19 cellular contexts compared by ENCODE assay signal in genomic region chr12:111057726-111058125, GRCh38. TPM values are rescaled to one million over a fixed set of nuclear protein-coding genes. Genes with fewer than 3 reads are reported as not detected.
DNase-seq lines count a peak whose midpoint lies in the region; ATAC-seq and TF ChIP-seq lines count a peak whose summit lies in the region.
"Had no signal": no experiment of that assay in that cellular context is flagged by ENCODE, and none has a peak within 500 bp of the region (broad histone marks: within the 10 kb centered on the region; RNA-seq: fewer than 3 reads in every experiment).

No MANE protein-coding gene starts in this region.

- no peaks in the 10 kb centered on the region for H3K27me3 Mint-ChIP-seq in activated naive CD8-positive, alpha-beta T cell
- no peaks in the 10 kb centered on the region for H3K27me3 Mint-ChIP-seq in natural killer cell (ENCODE audit: low read depth in 2 of 2)

- peaks cover 7% of the 10 kb centered on the region for H3K36me3 Mint-ChIP-seq in activated naive CD8-positive, alpha-beta T cell
- no peaks in the 10 kb centered on the region for H3K36me3 Mint-ChIP-seq in natural killer cell
- H3K36me3 Mint-ChIP-seq: IgD-negative memory B cell had no signal

- H3K4me3 ChIP-seq in HL-60 (replicated peaks; ENCODE audit: insufficient read depth, low read length), result no peak overlapping the region
- H3K4me3 ChIP-seq: stomach had no signal

- H3K9me3 Mint-ChIP-seq in activated naive CD8-positive, alpha-beta T cell (ENCODE audit: low read depth), result peaks cover 8% of the 10 kb centered on the region
- H3K9me3 Mint-ChIP-seq in natural killer cell, result peaks cover 9 to 13% of the 10 kb centered on the region in 2 donors

- peak overlapping the region; percentile 64 for H3K27ac ChIP-seq in HL-60 (replicated peaks)

- ATAC-seq in natural killer cell (no peak), HG02610 (IDR thresholded peaks at IDR 0.05; ENCODE audit: unreplicated experiment) (no peak)

- intact Hi-C loops in natural killer cell (cut with micrococcal nuclease), result no loop called here

- peak overlapping the region; percentile 97 for H3K27ac Mint-ChIP-seq in activated naive CD8-positive, alpha-beta T cell
- H3K27ac Mint-ChIP-seq in natural killer cell, result peak overlapping the region; percentile 87 to 91

- no peaks in the 10 kb centered on the region for H3K27me3 ChIP-seq in HL-60 (ENCODE audit: insufficient read depth, poor library complexity, severe bottlenecking)

- TF ChIP-seq CTCF in HL-60 (IDR thresholded peaks at IDR 0.05; ENCODE audit: insufficient read depth, low read length) (no peak), natural killer cell (IDR thresholded peaks at IDR 0.05) (no peak)

- peaks cover 31% of the 10 kb centered on the region for H3K4me1 Mint-ChIP-seq in activated naive CD8-positive, alpha-beta T cell (ENCODE audit: low read depth)
- H3K4me1 Mint-ChIP-seq in natural killer cell, result peaks cover 29 to 30% of the 10 kb centered on the region in 2 donors

- no peak overlapping the region for H3K4me3 Mint-ChIP-seq in activated naive CD8-positive, alpha-beta T cell
- H3K4me3 Mint-ChIP-seq in natural killer cell, result no peak overlapping the region

- DNase-seq in NCI-H82 (lab: John Stamatoyannopoulos, UW) (peak; percentile 22), NCI-H82 treated with DMSO at 0.1 percent for 48 hours (lab: John Stamatoyannopoulos, UW; ENCODE audit: unreplicated experiment) (no peak), HL-60 (ENCODE audit: low read depth in 1 of 2, low spot score in 1 of 2) (no peak), natural killer cell (no peak), cerebellum (ENCODE audit: low spot score) (no peak), NCI-H1092 (lab: John Stamatoyannopoulos, UW) (no peak)
- DNase-seq: amniotic stem cell, Calu3, cortex of kidney, NCI-H146, NCI-H510A, nucleus accumbens, stomach had no signal

RNA-seq across cellular contexts. Expression of gene CUX2, which starts 23.8 kb away (rescaled TPM):
- total RNA-seq in natural killer cell, result under 1 TPM in 1 of 3 donors, not detected in 2; 0.08 TPM
- 11.3 TPM for total RNA-seq in cerebellum
- total RNA-seq: A172, Calu3, fibroblast of lung, RPMI7951 had no signal

Comparison
In these comparisons a context has a peak if more than half of its experiments do, and no peak if none do; other contexts are left out.
1. RNA of gene CUX2, which starts 23.8 kb away (total RNA-seq): 11.3 TPM in cerebellum (single experiment); 0.08 TPM in natural killer cell; every median in the first group is over 10 times any median in the second.